Comparison of ENCODE assay signal across 1 cellular context in the genomic region with DNA sequence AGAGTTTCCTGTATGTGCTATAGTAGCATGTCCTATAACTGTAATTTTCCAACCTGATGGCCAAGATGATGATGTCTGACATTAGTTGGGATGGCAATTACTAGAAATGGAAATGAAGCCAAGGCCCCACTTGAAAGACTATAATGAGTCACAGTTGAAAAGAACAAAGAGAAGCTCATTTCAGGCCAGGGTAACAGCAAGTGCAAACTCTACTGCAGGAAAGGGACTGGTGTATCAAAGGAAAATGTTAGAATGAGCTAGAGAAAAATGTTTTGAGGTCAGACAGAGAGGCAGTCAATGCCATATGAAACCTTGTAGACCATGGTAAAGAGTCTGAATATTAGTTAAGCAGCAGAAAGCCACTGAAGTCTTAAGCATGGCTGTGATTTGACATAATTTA.
TF ChIP-seq lines count a peak whose summit lies in the region.

No MANE protein-coding gene starts in this region.

TF ChIP-seq in GM23338, 12 proteins besides CTCF, POLR2A, EP300 and RAD21 (continued from another document):
- TF ChIP-seq, protein P1, sequence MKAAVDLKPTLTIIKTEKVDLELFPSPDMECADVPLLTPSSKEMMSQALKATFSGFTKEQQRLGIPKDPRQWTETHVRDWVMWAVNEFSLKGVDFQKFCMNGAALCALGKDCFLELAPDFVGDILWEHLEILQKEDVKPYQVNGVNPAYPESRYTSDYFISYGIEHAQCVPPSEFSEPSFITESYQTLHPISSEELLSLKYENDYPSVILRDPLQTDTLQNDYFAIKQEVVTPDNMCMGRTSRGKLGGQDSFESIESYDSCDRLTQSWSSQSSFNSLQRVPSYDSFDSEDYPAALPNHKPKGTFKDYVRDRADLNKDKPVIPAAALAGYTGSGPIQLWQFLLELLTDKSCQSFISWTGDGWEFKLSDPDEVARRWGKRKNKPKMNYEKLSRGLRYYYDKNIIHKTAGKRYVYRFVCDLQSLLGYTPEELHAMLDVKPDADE (IDR thresholded peaks at IDR 0.05) = no peak
- TF ChIP-seq NANOG (IDR thresholded peaks at IDR 0.05; ENCODE audit: borderline replicate concordance) = no peak
- no peak for TF ChIP-seq CREB1 (CRISPR knock-in tag; IDR thresholded peaks at IDR 0.05; ENCODE audit: low read depth)
- no peak for TF ChIP-seq ZNF331 (CRISPR knock-in tag; IDR thresholded peaks at IDR 0.05; ENCODE audit: low read depth)
- TF ChIP-seq STAT1 (IDR thresholded peaks at IDR 0.05; ENCODE audit: unreplicated experiment) = no peak
- TF ChIP-seq JUNB (IDR thresholded peaks at IDR 0.05; ENCODE audit: unreplicated experiment) = no peak
- TF ChIP-seq, protein P2, sequence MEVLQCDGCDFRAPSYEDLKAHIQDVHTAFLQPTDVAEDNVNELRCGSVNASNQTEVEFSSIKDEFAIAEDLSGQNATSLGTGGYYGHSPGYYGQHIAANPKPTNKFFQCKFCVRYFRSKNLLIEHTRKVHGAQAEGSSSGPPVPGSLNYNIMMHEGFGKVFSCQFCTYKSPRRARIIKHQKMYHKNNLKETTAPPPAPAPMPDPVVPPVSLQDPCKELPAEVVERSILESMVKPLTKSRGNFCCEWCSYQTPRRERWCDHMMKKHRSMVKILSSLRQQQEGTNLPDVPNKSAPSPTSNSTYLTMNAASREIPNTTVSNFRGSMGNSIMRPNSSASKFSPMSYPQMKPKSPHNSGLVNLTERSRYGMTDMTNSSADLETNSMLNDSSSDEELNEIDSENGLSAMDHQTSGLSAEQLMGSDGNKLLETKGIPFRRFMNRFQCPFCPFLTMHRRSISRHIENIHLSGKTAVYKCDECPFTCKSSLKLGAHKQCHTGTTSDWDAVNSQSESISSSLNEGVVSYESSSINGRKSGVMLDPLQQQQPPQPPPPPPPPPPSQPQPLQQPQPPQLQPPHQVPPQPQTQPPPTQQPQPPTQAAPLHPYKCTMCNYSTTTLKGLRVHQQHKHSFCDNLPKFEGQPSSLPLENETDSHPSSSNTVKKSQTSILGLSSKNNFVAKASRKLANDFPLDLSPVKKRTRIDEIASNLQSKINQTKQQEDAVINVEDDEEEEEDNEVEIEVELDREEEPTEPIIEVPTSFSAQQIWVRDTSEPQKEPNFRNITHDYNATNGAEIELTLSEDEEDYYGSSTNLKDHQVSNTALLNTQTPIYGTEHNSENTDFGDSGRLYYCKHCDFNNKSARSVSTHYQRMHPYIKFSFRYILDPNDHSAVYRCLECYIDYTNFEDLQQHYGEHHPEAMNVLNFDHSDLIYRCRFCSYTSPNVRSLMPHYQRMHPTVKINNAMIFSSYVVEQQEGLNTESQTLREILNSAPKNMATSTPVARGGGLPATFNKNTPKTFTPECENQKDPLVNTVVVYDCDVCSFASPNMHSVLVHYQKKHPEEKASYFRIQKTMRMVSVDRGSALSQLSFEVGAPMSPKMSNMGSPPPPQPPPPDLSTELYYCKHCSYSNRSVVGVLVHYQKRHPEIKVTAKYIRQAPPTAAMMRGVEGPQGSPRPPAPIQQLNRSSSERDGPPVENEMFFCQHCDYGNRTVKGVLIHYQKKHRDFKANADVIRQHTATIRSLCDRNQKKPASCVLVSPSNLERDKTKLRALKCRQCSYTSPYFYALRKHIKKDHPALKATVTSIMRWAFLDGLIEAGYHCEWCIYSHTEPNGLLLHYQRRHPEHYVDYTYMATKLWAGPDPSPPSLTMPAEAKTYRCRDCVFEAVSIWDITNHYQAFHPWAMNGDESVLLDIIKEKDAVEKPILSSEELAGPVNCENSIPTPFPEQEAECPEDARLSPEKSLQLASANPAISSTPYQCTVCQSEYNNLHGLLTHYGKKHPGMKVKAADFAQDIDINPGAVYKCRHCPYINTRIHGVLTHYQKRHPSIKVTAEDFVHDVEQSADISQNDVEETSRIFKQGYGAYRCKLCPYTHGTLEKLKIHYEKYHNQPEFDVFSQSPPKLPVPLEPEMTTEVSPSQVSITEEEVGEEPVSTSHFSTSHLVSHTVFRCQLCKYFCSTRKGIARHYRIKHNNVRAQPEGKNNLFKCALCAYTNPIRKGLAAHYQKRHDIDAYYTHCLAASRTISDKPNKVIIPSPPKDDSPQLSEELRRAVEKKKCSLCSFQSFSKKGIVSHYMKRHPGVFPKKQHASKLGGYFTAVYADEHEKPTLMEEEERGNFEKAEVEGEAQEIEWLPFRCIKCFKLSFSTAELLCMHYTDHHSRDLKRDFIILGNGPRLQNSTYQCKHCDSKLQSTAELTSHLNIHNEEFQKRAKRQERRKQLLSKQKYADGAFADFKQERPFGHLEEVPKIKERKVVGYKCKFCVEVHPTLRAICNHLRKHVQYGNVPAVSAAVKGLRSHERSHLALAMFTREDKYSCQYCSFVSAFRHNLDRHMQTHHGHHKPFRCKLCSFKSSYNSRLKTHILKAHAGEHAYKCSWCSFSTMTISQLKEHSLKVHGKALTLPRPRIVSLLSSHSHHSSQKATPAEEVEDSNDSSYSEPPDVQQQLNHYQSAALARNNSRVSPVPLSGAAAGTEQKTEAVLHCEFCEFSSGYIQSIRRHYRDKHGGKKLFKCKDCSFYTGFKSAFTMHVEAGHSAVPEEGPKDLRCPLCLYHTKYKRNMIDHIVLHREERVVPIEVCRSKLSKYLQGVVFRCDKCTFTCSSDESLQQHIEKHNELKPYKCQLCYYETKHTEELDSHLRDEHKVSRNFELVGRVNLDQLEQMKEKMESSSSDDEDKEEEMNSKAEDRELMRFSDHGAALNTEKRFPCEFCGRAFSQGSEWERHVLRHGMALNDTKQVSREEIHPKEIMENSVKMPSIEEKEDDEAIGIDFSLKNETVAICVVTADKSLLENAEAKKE (CRISPR knock-in tag; IDR thresholded peaks at IDR 0.05) = no peak
- no peak for TF ChIP-seq EZH2phosphoT487 (IDR thresholded peaks at IDR 0.05; ENCODE audit: unreplicated experiment)
TF ChIP-seq in GM23338: peak in this region for 0.
